17 cellular contexts compared by ENCODE assay signal in genomic region chr20:32216396-32217142, GRCh38.
"Had no signal": no experiment of that assay in that cellular context is flagged by ENCODE, and none has a peak within 500 bp of the region (broad histone marks: within the 10 kb centered on the region; RNA-seq: fewer than 3 reads in every experiment).

No MANE protein-coding gene starts in this region.

- H3K4me1 ChIP-seq: testis had no signal

- H3K36me3 ChIP-seq: ovary had no signal

- ATAC-seq: activated CD4-positive, CD25-positive, alpha-beta regulatory T cell treated with anti-CD3 and anti-CD28 coated beads, Interleukin-2, amount 50 U/mL, for 24 hours; natural killer cell; sciatic nerve; stimulated activated memory B cell treated with anti-CD40 and anti-IgM and Interleukin-4, amounts not matched to agents 10 μg/mL and 1 μg/mL and 100 μg/mL, for 72 hours had no signal

- H3K9me3 Mint-ChIP-seq: activated naive CD4-positive, alpha-beta T cell treated with anti-CD3 and anti-CD28 coated beads, Interleukin-2, amount 50 U/mL, for 24 hours; endodermal cell; natural killer cell; stimulated activated memory B cell treated with anti-CD40 and anti-IgM and Interleukin-4, amounts not matched to agents 10 μg/mL and 1 μg/mL and 100 μg/mL, for 72 hours had no signal

- DNase-seq: activated CD4-positive, alpha-beta T cell treated with anti-CD3 and anti-CD28 coated beads, Interleukin-2, amount 50 U/mL, for 1 hour; activated CD8-positive, alpha-beta memory T cell treated with anti-CD3 and anti-CD28 coated beads, Interleukin-2, amount 50 U/mL, for 4 hours; activated gamma-delta T cell; dorsolateral prefrontal cortex; endodermal cell; foreskin melanocyte; kidney glomerular epithelial cell; mesendoderm; natural killer cell; ovary; stimulated activated CD4-positive, alpha-beta T cell treated with anti-CD3 and anti-CD28 coated beads, Interleukin-4, amount 100 ng/mL, for 24 hours; testis had no signal

- H3K4me3 Mint-ChIP-seq: activated naive CD4-positive, alpha-beta T cell treated with anti-CD3 and anti-CD28 coated beads, Interleukin-2, amount 50 U/mL, for 24 hours; endodermal cell; natural killer cell; stimulated activated memory B cell treated with anti-CD40 and anti-IgM and Interleukin-4, amounts not matched to agents 10 μg/mL and 1 μg/mL and 100 μg/mL, for 72 hours had no signal

- H3K27me3 ChIP-seq: cardiac muscle cell, dorsolateral prefrontal cortex, ovary, testis had no signal

- H3K27ac Mint-ChIP-seq: endodermal cell; natural killer cell; stimulated activated memory B cell treated with anti-CD40 and anti-IgM and Interleukin-4, amounts not matched to agents 10 μg/mL and 1 μg/mL and 100 μg/mL, for 72 hours had no signal

- H3K27me3 Mint-ChIP-seq: activated naive CD4-positive, alpha-beta T cell treated with anti-CD3 and anti-CD28 coated beads, Interleukin-2, amount 50 U/mL, for 24 hours; stimulated activated memory B cell treated with anti-CD40 and anti-IgM and Interleukin-4, amounts not matched to agents 10 μg/mL and 1 μg/mL and 100 μg/mL, for 72 hours had no signal

- H3K9me3 ChIP-seq: ovary, testis had no signal

- H3K27ac ChIP-seq: cardiac muscle cell, dorsolateral prefrontal cortex, ovary, testis had no signal

- H3K4me3 ChIP-seq: cardiac muscle cell, dorsolateral prefrontal cortex, ovary, testis had no signal
